In genomic region chr2:234978466-234979203, GRCh38 we compare ENCODE assay signal across 10 cellular contexts. TPM values are rescaled to one million over a fixed set of nuclear protein-coding genes. Genes with fewer than 3 reads are reported as not detected.
A peak's percentile ranks its signal among the peaks of the same experiment; 100 is the strongest.
DNase-seq lines count a peak whose midpoint lies in the region; ATAC-seq and TF ChIP-seq lines count a peak whose summit lies in the region.
"Had no signal": no experiment of that assay in that cellular context is flagged by ENCODE, and none has a peak within 500 bp of the region (broad histone marks: within the 10 kb centered on the region; RNA-seq: fewer than 3 reads in every experiment).

No MANE protein-coding gene starts in this region.

- ATAC-seq in GM18519 (IDR thresholded peaks at IDR 0.05; ENCODE audit: low FRiP score, unreplicated experiment) (no peak), GM21447 (IDR thresholded peaks at IDR 0.05; ENCODE audit: unreplicated experiment) (no peak)

- no peak overlapping the region for H3K4me3 Mint-ChIP-seq in progenitor cell of endocrine pancreas (ENCODE audit: low read depth)

- peaks cover 9% of the 10 kb centered on the region; the same call in 1 of the 2 replicates for H3K9me3 ChIP-seq in NT2/D1 (ENCODE audit: insufficient read depth, low read length)

- H3K9ac ChIP-seq in NT2/D1 (ENCODE audit: insufficient read length, low read depth), result peak overlapping the region; percentile 1

- peaks cover 71% of the 10 kb centered on the region for H3K4me1 Mint-ChIP-seq in progenitor cell of endocrine pancreas (ENCODE audit: low read depth)

- peaks cover 65% of the 10 kb centered on the region for H3K36me3 ChIP-seq in NT2/D1 (ENCODE audit: insufficient read depth, insufficient read length, low read length)

- no peak overlapping the region for H3K4me3 ChIP-seq in NT2/D1 (ENCODE audit: insufficient read length, low read depth)

- no peaks in the 10 kb centered on the region for H3K27me3 ChIP-seq in NT2/D1 (ENCODE audit: insufficient read depth, insufficient read length)

- no peaks in the 10 kb centered on the region for H3K9me3 Mint-ChIP-seq in progenitor cell of endocrine pancreas (ENCODE audit: low read depth)

- H3K36me3 Mint-ChIP-seq in progenitor cell of endocrine pancreas (ENCODE audit: insufficient read depth), result peaks cover 9% of the 10 kb centered on the region

- peak overlapping the region; percentile 99 for H3K27ac Mint-ChIP-seq in progenitor cell of endocrine pancreas

- H3K4me1 ChIP-seq in NT2/D1 (ENCODE audit: insufficient read depth, insufficient read length), result peaks cover 35% of the 10 kb centered on the region

- no peaks in the 10 kb centered on the region for H3K27me3 Mint-ChIP-seq in progenitor cell of endocrine pancreas

- peak; percentile 67 for DNase-seq in Daoy (ENCODE audit: low read depth)
- DNase-seq in NT2/D1 (ENCODE audit: low read depth, low spot score), result no peak
- DNase-seq in fibroblast of gingiva (ENCODE audit: low read depth), result peak; percentile 56
- DNase-seq in progenitor cell of endocrine pancreas (ENCODE audit: low spot score, unreplicated experiment), result no peak
- DNase-seq in stimulated activated CD4-positive, alpha-beta T cell treated with anti-CD3 and anti-CD28 coated beads, Interleukin-2, amount 100 ng/mL, for 24 hours, result no peak
- DNase-seq in MV-4-11 (lab: John Stamatoyannopoulos, UW), result no peak
- DNase-seq: cortex of kidney, NCI-H1105 treated with DMSO at 0.1 percent for 48 hours had no signal

- no peak for TF ChIP-seq CTCF in progenitor cell of endocrine pancreas (IDR thresholded peaks at IDR 0.05; ENCODE audit: unreplicated experiment)

RNA-seq across cellular contexts. Expression of gene SH3BP4, which starts 26.8 kb away (rescaled TPM):
- total RNA-seq in Daoy (2014; rRNA removed; shearing (Covaris generic)), result 72.1 and 98.8 TPM in 2 replicates
- total RNA-seq in progenitor cell of endocrine pancreas, result 45.7 and 49.0 TPM in 2 replicates

Comparison
In these comparisons a context has a peak if more than half of its experiments do, and no peak if none do; other contexts are left out.
1. DNase-seq: peak in Daoy (single experiment) and fibroblast of gingiva (single experiment); none in NT2/D1 (single experiment), progenitor cell of endocrine pancreas (single experiment), stimulated activated CD4-positive, alpha-beta T cell treated with anti-CD3 and anti-CD28 coated beads, Interleukin-2, amount 100 ng/mL, for 24 hours (0 of 2) and MV-4-11 (single experiment).